ENCODE assay signal across 2 cellular contexts in genomic region chr6:70706491-70707123, GRCh38.
TF ChIP-seq lines count a peak whose summit lies in the region.

No MANE protein-coding gene starts in this region.

TF ChIP-seq in GM12878, 131 proteins besides CTCF, POLR2A, EP300 and RAD21 (continues in another document):
- TF ChIP-seq TCF7 (IDR thresholded peaks at IDR 0.05; ENCODE audit: borderline replicate concordance) (no peak), SUZ12 (IDR thresholded peaks at IDR 0.05; ENCODE audit: unreplicated experiment) (no peak), JUND (IDR thresholded peaks at IDR 0.05; ENCODE audit: low read depth, low read length) (no peak), POLR2AphosphoS2 (IDR thresholded peaks at IDR 0.05; ENCODE audit: low read depth, low read length) (no peak), NR2C1 (IDR thresholded peaks at IDR 0.05) (no peak), USF1 (IDR thresholded peaks at IDR 0.05; ENCODE audit: borderline replicate concordance, extremely low read length, insufficient read depth, low read depth, low read length) (no peak), PRDM15 (CRISPR knock-in tag; IDR thresholded peaks at IDR 0.05) (no peak), ATF3 (IDR thresholded peaks at IDR 0.05; ENCODE audit: borderline replicate concordance, extremely low read depth, low read depth, low read length) (no peak), SMC3 (IDR thresholded peaks at IDR 0.05; ENCODE audit: borderline replicate concordance, low read length) (peak; percentile 79; the same call in 1 of the 2 replicates), NRF1 (conservative IDR thresholded peaks at IDR 0.05; ENCODE audit: low read depth, low read length) (no peak), ZNF384 (IDR thresholded peaks at IDR 0.05; ENCODE audit: borderline replicate concordance, low read depth, low read length) (no peak), ZSCAN29 (IDR thresholded peaks at IDR 0.05) (no peak), ZNF592 (IDR thresholded peaks at IDR 0.05) (0 out of 2 replicates have a peak, but pooled peaks have one; percentile 11)

TF ChIP-seq in HepG2, 621 proteins besides CTCF, POLR2A, EP300 and RAD21:
- TF ChIP-seq TOE1 (CRISPR knock-in tag; IDR thresholded peaks at IDR 0.05): no peak
- TF ChIP-seq ZNF569 (CRISPR knock-in tag; IDR thresholded peaks at IDR 0.05; ENCODE audit: borderline replicate concordance): no peak
- TF ChIP-seq IKZF4 (CRISPR knock-in tag; IDR thresholded peaks at IDR 0.05; ENCODE audit: borderline replicate concordance, low read depth, not compliant biosample characterization): no peak
- TF ChIP-seq ZNF572 (CRISPR knock-in tag; IDR thresholded peaks at IDR 0.05): no peak
- peak; percentile 67; the same call in 1 of the 2 replicates for TF ChIP-seq ARID3A (IDR thresholded peaks at IDR 0.05; ENCODE audit: low read depth, low read length)
- TF ChIP-seq STAG1 (CRISPR knock-in tag; IDR thresholded peaks at IDR 0.05): peak; percentile 64
- TF ChIP-seq MED13 (CRISPR knock-in tag; IDR thresholded peaks at IDR 0.05): no peak
- TF ChIP-seq ZNF800 (CRISPR knock-in tag; IDR thresholded peaks at IDR 0.05): no peak
- TF ChIP-seq SMARCC2 (IDR thresholded peaks at IDR 0.05): no peak
- no peak for TF ChIP-seq ATAD3A (CRISPR knock-in tag; IDR thresholded peaks at IDR 0.05)
- TF ChIP-seq CREBL2 (CRISPR knock-in tag; IDR thresholded peaks at IDR 0.05; ENCODE audit: borderline replicate concordance): no peak
- TF ChIP-seq ZNF619 (CRISPR knock-in tag; IDR thresholded peaks at IDR 0.05): no peak
- TF ChIP-seq ETV5 (CRISPR knock-in tag; IDR thresholded peaks at IDR 0.05; ENCODE audit: borderline replicate concordance): no peak
- no peak for TF ChIP-seq ZFY (CRISPR knock-in tag; IDR thresholded peaks at IDR 0.05)
- TF ChIP-seq NFIB (CRISPR knock-in tag; IDR thresholded peaks at IDR 0.05; ENCODE audit: borderline replicate concordance): no peak
- TF ChIP-seq KAT2B (IDR thresholded peaks at IDR 0.05; ENCODE audit: borderline replicate concordance, low read depth, low read length): no peak
- TF ChIP-seq FLYWCH1 (CRISPR knock-in tag; IDR thresholded peaks at IDR 0.05): no peak
- peak; percentile 60 for TF ChIP-seq SMC3 (IDR thresholded peaks at IDR 0.05; ENCODE audit: low read length)
- no peak for TF ChIP-seq ZNF10 (CRISPR knock-in tag; IDR thresholded peaks at IDR 0.05; ENCODE audit: borderline replicate concordance, low read depth)
- 0 out of 2 replicates have a peak, but pooled peaks have one; percentile 13 for TF ChIP-seq HNRNPUL1 (IDR thresholded peaks at IDR 0.05; ENCODE audit: low read depth, low read length)
- TF ChIP-seq GRHL1 (CRISPR knock-in tag; conservative IDR thresholded peaks at IDR 0.05): no peak
